8 cellular contexts compared by ENCODE assay signal in genomic region chr19:17830567-17831418, GRCh38. TPM values are rescaled to one million over a fixed set of nuclear protein-coding genes. Genes with fewer than 3 reads are reported as not detected.
DNase-seq lines count a peak whose midpoint lies in the region; ATAC-seq, FAIRE-seq and TF ChIP-seq lines count a peak whose summit lies in the region.

No MANE protein-coding gene starts in this region.

- H3K9me3 ChIP-seq in small intestine (ENCODE audit: control insufficient read depth, low read depth) (no peaks in the 10 kb centered on the region), tibial artery (no peaks in the 10 kb centered on the region)

- 26 to 36% (median 28%) methylated on average over 39 to 50 of the region's 50 CpGs for WGBS in small intestine, 3 donors

- H3K9me3 Mint-ChIP-seq in HFFc6: no peaks in the 10 kb centered on the region

- intact Hi-C loops in tibial artery (cut with DNase I; ENCODE audit: low total_unique reads): no loop called here

- H3K27ac Mint-ChIP-seq in HFFc6: no peak overlapping the region

- H3K27ac ChIP-seq in brain microvascular endothelial cell (no peak overlapping the region), small intestine (ENCODE audit: low read depth in 1 of 2, low read length in 1 of 2) (no peak overlapping the region), tibial artery (no peak overlapping the region)

- no peak for FAIRE-seq in small intestine (lab: Jason Lieb, UNC)

- ATAC-seq in GM18909 (IDR thresholded peaks at IDR 0.05; ENCODE audit: poor library complexity, unreplicated experiment): no peak

- in situ Hi-C loops in brain microvascular endothelial cell (cut with HindIII; ENCODE audit: low pct_ligation_motif_present, low sequenced_read_pairs): no loop called here

- H3K27me3 Mint-ChIP-seq in HFFc6 (ENCODE audit: insufficient read depth): peaks cover 12% of the 10 kb centered on the region

- H3K4me3 ChIP-seq in brain microvascular endothelial cell (ENCODE audit: low read depth, low read length) (peak overlapping the region; percentile 36), small intestine (ENCODE audit: low read depth in 1 of 2, low read length in 2 of 2) (no peak overlapping the region), tibial artery (no peak overlapping the region)

- TF ChIP-seq CTCF in HFFc6 (IDR thresholded peaks at IDR 0.05): no peak
- no peak for TF ChIP-seq CTCF in brain microvascular endothelial cell (IDR thresholded peaks at IDR 0.05; ENCODE audit: low read depth, low read length, missing control alignments)
- TF ChIP-seq CTCF in tibial artery (IDR thresholded peaks at IDR 0.05): no peak

- no peaks in the 10 kb centered on the region for H3K27me3 ChIP-seq in brain microvascular endothelial cell (replicated peaks)
- no peaks in the 10 kb centered on the region for H3K27me3 ChIP-seq in small intestine (ENCODE audit: control insufficient read depth in 2 of 2, insufficient read depth in 2 of 2, low read length in 2 of 2)
- peaks cover 0 to 84% of the 10 kb centered on the region in 2 donors for H3K27me3 ChIP-seq in tibial artery

- H3K4me1 ChIP-seq in small intestine (ENCODE audit: control insufficient read depth in 2 of 2, insufficient read depth in 1 of 2, low read depth in 1 of 2, low read length in 1 of 2) (no peaks in the 10 kb centered on the region), tibial artery (peaks cover 0 to 8% (median 0%) of the 10 kb centered on the region in 4 donors)

- H3K4me1 Mint-ChIP-seq in HFFc6 (ENCODE audit: low read depth): no peaks in the 10 kb centered on the region

- no peak overlapping the region for H3K4me3 Mint-ChIP-seq in HFFc6

- peak; percentile 86 for DNase-seq in AG20443 (ENCODE audit: low spot score)
- DNase-seq in HFFc6: peak; percentile 5
- DNase-seq in SHP77 (lab: John Stamatoyannopoulos, UW): peak; percentile 75 to 84
- peak; percentile 81 for DNase-seq in brain microvascular endothelial cell
- DNase-seq in iPS-NIHi11 (ENCODE audit: low spot score): peak; percentile 98
- peak; percentile 87 for DNase-seq in small intestine
- no peak for DNase-seq in tibial artery

- no peaks in the 10 kb centered on the region for H3K36me3 Mint-ChIP-seq in HFFc6 (ENCODE audit: low read depth)

- H3K36me3 ChIP-seq in brain microvascular endothelial cell (replicated peaks) (no peaks in the 10 kb centered on the region), small intestine (ENCODE audit: control insufficient read depth in 2 of 2, insufficient read depth in 2 of 2, low read length in 2 of 2) (no peaks in the 10 kb centered on the region), tibial artery (no peaks in the 10 kb centered on the region)

RNA-seq across cellular contexts. Expression of gene INSL3, which starts 9.5 kb away (rescaled TPM):
- not detected for total RNA-seq in HFFc6 (2021; fragmentation: NEBNext Ultra II Directional; extraction: Animal tissue kit (Norgen Biotek cat#: 25700))
- under 1 TPM in 1 of 3 donors, not detected in 2; 0.13 TPM for polyA plus RNA-seq in small intestine

RNA-seq across cellular contexts. Expression of gene JAK3, which starts 17.0 kb away (rescaled TPM):
- total RNA-seq in HFFc6 (2021; fragmentation: NEBNext Ultra II Directional; extraction: Animal tissue kit (Norgen Biotek cat#: 25700)): under 1 TPM; 0.30 to 1.00 (median 0.40) TPM
- polyA plus RNA-seq in small intestine: 1 to 10 TPM in 2 of 3 donors, under 1 TPM in 1; 0.67 to 2.6 (median 2.4) TPM

RNA-seq across cellular contexts. Expression of gene RPL18A, which starts 28.9 kb away (rescaled TPM):
- total RNA-seq in HFFc6 (2021; fragmentation: NEBNext Ultra II Directional; extraction: Animal tissue kit (Norgen Biotek cat#: 25700)): 1,000 to 10,000 TPM; 1,774 to 2,038 (median 1,892) TPM
- polyA plus RNA-seq in small intestine: 1,000 to 10,000 TPM; 1,464 to 3,671 (median 2,452) TPM

RNA-seq across cellular contexts. Expression of gene B3GNT3, which starts 35.9 kb away (rescaled TPM):
- not detected for total RNA-seq in HFFc6 (2021; fragmentation: NEBNext Ultra II Directional; extraction: Animal tissue kit (Norgen Biotek cat#: 25700))
- 10 to 100 TPM; 32.0 to 45.2 (median 37.3) TPM for polyA plus RNA-seq in small intestine

RNA-seq across cellular contexts. Expression of gene SLC5A5, which starts 41.0 kb away (rescaled TPM):
- total RNA-seq in HFFc6 (2021; fragmentation: NEBNext Ultra II Directional; extraction: Animal tissue kit (Norgen Biotek cat#: 25700)): not detected
- polyA plus RNA-seq in small intestine: under 1 TPM in 2 of 3 donors, not detected in 1; 0.01 to 0.27 TPM

Comparison
In these comparisons a context has a peak if more than half of its experiments do, and no peak if none do; other contexts are left out.
1. DNase-seq: peak in AG20443 (single experiment), HFFc6 (single experiment), SHP77 (2 of 2), brain microvascular endothelial cell (single experiment), iPS-NIHi11 (single experiment) and small intestine (single experiment); none in tibial artery (0 of 2).